In genomic region chr22:28999510-29000224, GRCh38 we compare ENCODE assay signal across 23 cellular contexts.
A peak's percentile ranks its signal among the peaks of the same experiment; 100 is the strongest.
DNase-seq lines count a peak whose midpoint lies in the region; ATAC-seq and TF ChIP-seq lines count a peak whose summit lies in the region.
"Had no signal": no experiment of that assay in that cellular context is flagged by ENCODE, and none has a peak within 500 bp of the region (broad histone marks: within the 10 kb centered on the region; RNA-seq: fewer than 3 reads in every experiment).

No MANE protein-coding gene starts in this region.

- H3K23ac ChIP-seq in trophoblast cell (ENCODE audit: low read length), result no peak overlapping the region

- H3K27me3 Mint-ChIP-seq in GM23338 (ENCODE audit: insufficient read depth, low read depth, poor library complexity), result peaks cover 7% of the 10 kb centered on the region

- DNase-seq in GM23338 (ENCODE audit: low spot score), result no peak
- peak; percentile 19 for DNase-seq in adipocyte (ENCODE audit: low read depth)
- no peak for DNase-seq in trophoblast cell
- no peak for DNase-seq in hepatocyte (ENCODE audit: low spot score)
- no peak for DNase-seq in NCI-H1694 treated with DMSO at 0.1 percent for 48 hours (lab: John Stamatoyannopoulos, UW)
- no peak for DNase-seq in DMS53 treated with DMSO at 0.1 percent for 48 hours (lab: John Stamatoyannopoulos, UW; ENCODE audit: unreplicated experiment)
- no peak for DNase-seq in lower leg skin (ENCODE audit: low spot score in 2 of 2)
- DNase-seq: activated CD4-positive, CD25-positive, alpha-beta regulatory T cell treated with anti-CD3 and anti-CD28 coated beads, Interleukin-2, amount 50 U/mL, for 72 hours; BE2C; cortex of kidney; erythroblast; HCEC 1CT; lower lobe of right lung; MM.1S; NCI-H187 treated with DMSO at 0.1 percent for 48 hours; NCI-H524 treated with DMSO at 0.1 percent for 48 hours; PC-9; retina; stimulated activated CD4-positive, alpha-beta T cell treated with anti-CD3 and anti-CD28 coated beads, Interleukin-2, amount 100 ng/mL, for 24 hours; T-helper 9 cell had no signal

- H2AK5ac ChIP-seq in trophoblast cell (ENCODE audit: low read length), result no peak overlapping the region

- no peak overlapping the region for H3K18ac ChIP-seq in trophoblast cell (ENCODE audit: low read length)

- no peak overlapping the region for H3K4me3 ChIP-seq in GM23338
- peak overlapping the region; percentile 5 for H3K4me3 ChIP-seq in adipocyte (ENCODE audit: low read length)
- H3K4me3 ChIP-seq in iPS-20b (ENCODE audit: low read length), result peak overlapping the region; percentile 39; the same call in 1 of the 2 replicates
- no peak overlapping the region for H3K4me3 ChIP-seq in trophoblast cell (ENCODE audit: low read depth, low read length)
- no peak overlapping the region for H3K4me3 ChIP-seq in hepatocyte
- no peak overlapping the region for H3K4me3 ChIP-seq in lower leg skin (ENCODE audit: low read depth, poor library complexity, severe bottlenecking)
- H3K4me3 ChIP-seq: lower lobe of right lung, PC-9 had no signal

- H3K9ac ChIP-seq in adipocyte (ENCODE audit: low read length) (peak overlapping the region; percentile 3), iPS-20b (ENCODE audit: low read depth, low read length) (peak overlapping the region; percentile 29; the same call in 1 of the 2 replicates), trophoblast cell (ENCODE audit: low read length) (peak overlapping the region; percentile 19)

- H3K4me1 Mint-ChIP-seq in GM23338, result peaks cover 47% of the 10 kb centered on the region

- H4K20me1 ChIP-seq in GM23338 (replicated peaks; ENCODE audit: insufficient read depth) (no peaks in the 10 kb centered on the region), hepatocyte (ENCODE audit: insufficient read depth, poor library complexity, severe bottlenecking) (no peaks in the 10 kb centered on the region)

- peak overlapping the region; percentile 89 for H3K27ac ChIP-seq in GM23338 (ENCODE audit: low read depth)
- peak overlapping the region; percentile 87 for H3K27ac ChIP-seq in iPS-20b (ENCODE audit: low read length)
- no peak overlapping the region for H3K27ac ChIP-seq in trophoblast cell (ENCODE audit: low read depth, low read length)
- H3K27ac ChIP-seq in hepatocyte, result no peak overlapping the region
- H3K27ac ChIP-seq: lower lobe of right lung, PC-9 had no signal

- peaks cover 54% of the 10 kb centered on the region for H3K4me1 ChIP-seq in GM23338 (ENCODE audit: insufficient read depth)
- H3K4me1 ChIP-seq in adipocyte (ENCODE audit: control insufficient read depth, insufficient read depth, low read length), result peaks cover 21% of the 10 kb centered on the region
- H3K4me1 ChIP-seq in iPS-20b (ENCODE audit: insufficient read depth, low read length), result peaks cover 27% of the 10 kb centered on the region
- peaks cover 19 to 22% of the 10 kb centered on the region in 2 experiments for H3K4me1 ChIP-seq in trophoblast cell (ENCODE audit: control insufficient read depth in 1 of 2, insufficient read depth in 2 of 2, low read length in 2 of 2)
- peaks cover 20% of the 10 kb centered on the region for H3K4me1 ChIP-seq in hepatocyte (ENCODE audit: insufficient read depth)
- H3K4me1 ChIP-seq: BE2C had no signal

- peak overlapping the region; percentile 13; the same call in 1 of the 2 replicates for H3K4me2 ChIP-seq in GM23338
- H3K4me2 ChIP-seq in trophoblast cell (ENCODE audit: low read length), result peak overlapping the region; percentile 31
- no peak overlapping the region for H3K4me2 ChIP-seq in hepatocyte
- H3K4me2 ChIP-seq: PC-9 had no signal

- H4K12ac ChIP-seq in trophoblast cell (ENCODE audit: low read depth, low read length), result no peak overlapping the region

- TF ChIP-seq POLR2A in lower leg skin (IDR thresholded peaks at IDR 0.05), result no peak

- H3K27me3 ChIP-seq in GM23338 (ENCODE audit: insufficient read depth) (no peaks in the 10 kb centered on the region), adipocyte (replicated peaks; ENCODE audit: control insufficient read depth, insufficient read depth, low read length) (no peaks in the 10 kb centered on the region), iPS-20b (ENCODE audit: insufficient read depth, low read length) (no peaks in the 10 kb centered on the region), trophoblast cell (ENCODE audit: insufficient read depth, low read length) (no peaks in the 10 kb centered on the region), hepatocyte (no peaks in the 10 kb centered on the region)
- H3K27me3 ChIP-seq: BE2C had no signal

- H2BK120ac ChIP-seq in trophoblast cell (ENCODE audit: insufficient read depth, low read length, poor library complexity), result no peak overlapping the region

- H3K9me2 ChIP-seq in GM23338 (ENCODE audit: insufficient read depth), result no peaks in the 10 kb centered on the region
- no peaks in the 10 kb centered on the region for H3K9me2 ChIP-seq in hepatocyte (replicated peaks; ENCODE audit: insufficient read depth)

- H3K79me1 ChIP-seq in trophoblast cell (ENCODE audit: low read length), result peaks cover 12% of the 10 kb centered on the region

- peak overlapping the region; percentile 30; the same call in 1 of the 3 replicates for H3K4me3 Mint-ChIP-seq in GM23338
- H3K4me3 Mint-ChIP-seq: natural killer cell treated with Interleukin-12 subunit alpha and Interleukin-12 subunit beta and Interleukin-15 and Interleukin-18, amount 100 ng/mL, for 72 hours had no signal

- no peak overlapping the region for H4K8ac ChIP-seq in trophoblast cell (ENCODE audit: low read depth, low read length)

- ATAC-seq in GM23338, result no peak
- ATAC-seq: lower lobe of right lung; natural killer cell treated with Interleukin-12 subunit alpha and Interleukin-12 subunit beta and Interleukin-15 and Interleukin-18, amount 100 ng/mL, for 72 hours had no signal

- H2BK12ac ChIP-seq in trophoblast cell (ENCODE audit: low read length), result peak overlapping the region; percentile 23

- intact Hi-C loops in lower leg skin (cut with DNase I; ENCODE audit: low total_unique reads), result no loop called here

- H2AFZ ChIP-seq in GM23338 (no peak overlapping the region), trophoblast cell (ENCODE audit: insufficient read depth, low read length, poor library complexity) (no peak overlapping the region), hepatocyte (no peak overlapping the region)
- H2AFZ ChIP-seq: PC-9 had no signal

- H3K27ac Mint-ChIP-seq in GM23338, result peak overlapping the region; percentile 92
- H3K27ac Mint-ChIP-seq: activated T-helper 2 cell treated with anti-CD3 and anti-CD28 coated beads, Interferon-gamma antibody, Interleukin-2, Interleukin-4, amounts not matched to agents 10 μg/mL and 5 μg/mL and 100 μg/mL, durations not matched to agents 14 hours and 24 hours and 36 hours; natural killer cell treated with Interleukin-12 subunit alpha and Interleukin-12 subunit beta and Interleukin-15 and Interleukin-18, amount 100 ng/mL, for 72 hours had no signal

- no peak overlapping the region for H2BK5ac ChIP-seq in trophoblast cell (ENCODE audit: low read depth, low read length, poor library complexity)

- H3K36me3 ChIP-seq in GM23338 (ENCODE audit: insufficient read depth) (no peaks in the 10 kb centered on the region), adipocyte (ENCODE audit: control insufficient read depth, insufficient read depth, low read length, severe bottlenecking) (no peaks in the 10 kb centered on the region), iPS-20b (ENCODE audit: insufficient read depth, low read depth, low read length) (peaks cover 9% of the 10 kb centered on the region; the same call in 1 of the 2 replicates), trophoblast cell (ENCODE audit: control insufficient read depth in 1 of 2, insufficient read depth in 2 of 2, low read length in 2 of 2) (peaks cover 0 to 5% of the 10 kb centered on the region in 2 experiments), hepatocyte (replicated peaks; ENCODE audit: insufficient read depth, low read depth) (no peaks in the 10 kb centered on the region)
- H3K36me3 ChIP-seq: BE2C, lower lobe of right lung had no signal

- no peaks in the 10 kb centered on the region for H3K9me3 Mint-ChIP-seq in GM23338
- H3K9me3 Mint-ChIP-seq: activated T-helper 2 cell treated with anti-CD3 and anti-CD28 coated beads, Interferon-gamma antibody, Interleukin-2, Interleukin-4, amounts not matched to agents 10 μg/mL and 5 μg/mL and 100 μg/mL, durations not matched to agents 14 hours and 24 hours and 36 hours; natural killer cell treated with Interleukin-12 subunit alpha and Interleukin-12 subunit beta and Interleukin-15 and Interleukin-18, amount 100 ng/mL, for 72 hours had no signal

- H3F3A ChIP-seq in GM23338 (replicated peaks; ENCODE audit: low read depth), result peaks cover 7% of the 10 kb centered on the region; the same call in 1 of the 2 replicates

- no peak overlapping the region for H3K4ac ChIP-seq in trophoblast cell (ENCODE audit: low read depth, low read length)

- H3K36me3 Mint-ChIP-seq in GM23338 (ENCODE audit: low read depth), result peaks cover 27% of the 10 kb centered on the region
- H3K36me3 Mint-ChIP-seq: natural killer cell treated with Interleukin-12 subunit alpha and Interleukin-12 subunit beta and Interleukin-15 and Interleukin-18, amount 100 ng/mL, for 72 hours had no signal

- no peak for TF ChIP-seq CTCF in GM23338 (conservative IDR thresholded peaks at IDR 0.05; ENCODE audit: low read depth in 2 of 2)
- TF ChIP-seq CTCF in hepatocyte (IDR thresholded peaks at IDR 0.05; ENCODE audit: poor library complexity), result no peak
- TF ChIP-seq CTCF in lower leg skin (IDR thresholded peaks at IDR 0.05), result no peak

- no peaks in the 10 kb centered on the region for H3K9me3 ChIP-seq in adipocyte (ENCODE audit: control insufficient read depth, low read length)
- no peaks in the 10 kb centered on the region for H3K9me3 ChIP-seq in iPS-20b (ENCODE audit: insufficient read depth, low read depth, low read length)
- no peaks in the 10 kb centered on the region for H3K9me3 ChIP-seq in trophoblast cell (ENCODE audit: insufficient read depth, low read depth, low read length)
- H3K9me3 ChIP-seq in hepatocyte (ENCODE audit: low read depth), result no peaks in the 10 kb centered on the region
- H3K9me3 ChIP-seq: BE2C, lower lobe of right lung had no signal

- WGBS in trophoblast cell (ENCODE audit: extremely low coverage, insufficient coverage, insufficient read length), result no CpG with 5 or more reads among the region's 7 CpGs
- WGBS in hepatocyte (ENCODE audit: low lambda C conversion rate, missing lambda C conversion rate), result 85% methylated on average over 7 of the region's 7 CpGs
- WGBS in lower leg skin, 2 donors, result 74 to 81% methylated on average over 7 of the region's 7 CpGs

- no peak overlapping the region for H3K14ac ChIP-seq in trophoblast cell (ENCODE audit: low read length)

- H4K91ac ChIP-seq in trophoblast cell (ENCODE audit: low read depth, low read length), result peak overlapping the region; percentile 10

- peaks cover 42% of the 10 kb centered on the region for H3K79me2 ChIP-seq in GM23338 (replicated peaks; ENCODE audit: insufficient read depth)
- H3K79me2 ChIP-seq in trophoblast cell (ENCODE audit: control insufficient read depth, insufficient read depth, low read length, poor library complexity), result peaks cover 4% of the 10 kb centered on the region
- peaks cover 32% of the 10 kb centered on the region for H3K79me2 ChIP-seq in hepatocyte

Comparison
In these comparisons a context has a peak if more than half of its experiments do, and no peak if none do; other contexts are left out.
1. H3K27ac ChIP-seq: peak in GM23338 (single experiment) and iPS-20b (single experiment); none in trophoblast cell (single experiment) and hepatocyte (single experiment).
2. H3K4me3 ChIP-seq: peak in adipocyte (single experiment) and iPS-20b (single experiment); none in GM23338 (single experiment), trophoblast cell (single experiment), hepatocyte (single experiment) and lower leg skin (single experiment).
3. Peak in every context shown above with its lines, with median percentiles within 50 percentile points of each other: H3K9ac ChIP-seq.